ENCODE assay signal across 19 cellular contexts in the genomic region with DNA sequence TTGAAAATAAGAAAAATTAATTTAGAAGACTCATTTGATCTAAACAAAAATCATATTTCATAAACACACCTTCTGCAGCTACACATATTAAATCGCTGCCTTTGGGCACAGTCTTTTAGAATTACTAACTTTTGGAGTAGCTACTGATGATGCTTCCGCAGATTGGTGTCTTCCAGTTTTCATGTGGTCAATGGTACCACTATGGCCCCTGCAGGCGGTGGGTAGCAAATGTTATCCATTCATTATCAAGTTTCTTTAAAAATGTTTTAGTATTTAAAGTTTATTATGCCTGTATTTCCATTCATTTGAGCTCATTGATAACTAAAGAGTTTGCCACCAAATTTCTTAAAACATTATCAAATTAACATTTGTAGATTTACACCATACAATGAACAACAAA.
"Had no signal": no experiment of that assay in that cellular context is flagged by ENCODE, and none has a peak within 500 bp of the region (broad histone marks: within the 10 kb centered on the region; RNA-seq: fewer than 3 reads in every experiment).

No MANE protein-coding gene starts in this region.

- H3K4me3 Mint-ChIP-seq: activated CD4-positive, alpha-beta memory T cell treated with anti-CD3 and anti-CD28 coated beads, Interleukin-2, amount 10 ng/mL, durations not matched to agents 7 days and 5 days; activated CD8-positive, alpha-beta memory T cell treated with anti-CD3 and anti-CD28 coated beads, Interleukin-2, amount 10 ng/mL, durations not matched to agents 7 days and 5 days; activated naive CD4-positive, alpha-beta T cell treated with anti-CD3 and anti-CD28 coated beads for 36 hours; naive thymus-derived CD4-positive, alpha-beta T cell; stimulated activated naive CD8-positive, alpha-beta T cell treated with anti-CD3 and anti-CD28 coated beads, Interleukin-15, Interleukin-2, amounts not matched to agents 100 ng/mL and 50 ng/mL, for 24 hours; T-helper 2 cell treated with Interferon-gamma antibody and Interleukin-4, amounts not matched to agents 5 μg/mL and 100 μg/mL, for 36 hours had no signal

- H3K4me3 ChIP-seq: dorsolateral prefrontal cortex, ovary, right lobe of liver, transverse colon, uterus had no signal

- H3K4me1 ChIP-seq: right lobe of liver, transverse colon, uterus had no signal

- H3K27me3 ChIP-seq: dorsolateral prefrontal cortex, ovary, right lobe of liver, transverse colon, uterus had no signal

- H3K27ac Mint-ChIP-seq: activated CD4-positive, alpha-beta memory T cell treated with anti-CD3 and anti-CD28 coated beads, Interleukin-2, amount 10 ng/mL, durations not matched to agents 7 days and 5 days; activated CD8-positive, alpha-beta memory T cell treated with anti-CD3 and anti-CD28 coated beads, Interleukin-2, amount 10 ng/mL, durations not matched to agents 7 days and 5 days; activated naive CD4-positive, alpha-beta T cell treated with anti-CD3 and anti-CD28 coated beads for 36 hours; naive thymus-derived CD4-positive, alpha-beta T cell; stimulated activated naive CD8-positive, alpha-beta T cell treated with anti-CD3 and anti-CD28 coated beads, Interleukin-15, Interleukin-2, amounts not matched to agents 100 ng/mL and 50 ng/mL, for 24 hours; T-helper 2 cell treated with Interferon-gamma antibody and Interleukin-4, amounts not matched to agents 5 μg/mL and 100 μg/mL, for 36 hours had no signal

- H3K27me3 Mint-ChIP-seq: activated CD4-positive, alpha-beta memory T cell treated with anti-CD3 and anti-CD28 coated beads, Interleukin-2, amount 10 ng/mL, durations not matched to agents 7 days and 5 days; activated CD8-positive, alpha-beta memory T cell treated with anti-CD3 and anti-CD28 coated beads, Interleukin-2, amount 10 ng/mL, durations not matched to agents 7 days and 5 days had no signal

- H3K36me3 Mint-ChIP-seq: activated CD8-positive, alpha-beta memory T cell treated with anti-CD3 and anti-CD28 coated beads, Interleukin-2, amount 10 ng/mL, durations not matched to agents 7 days and 5 days; naive thymus-derived CD4-positive, alpha-beta T cell had no signal

- ATAC-seq: activated CD8-positive, alpha-beta memory T cell treated with anti-CD3 and anti-CD28 coated beads, Interleukin-2, amount 10 ng/mL, durations not matched to agents 7 days and 5 days; left cardiac atrium; naive thymus-derived CD4-positive, alpha-beta T cell; right lobe of liver had no signal

- H3K36me3 ChIP-seq: ovary, right lobe of liver, transverse colon, uterus had no signal

- H3K27ac ChIP-seq: dorsolateral prefrontal cortex, ovary, right lobe of liver, transverse colon, uterus had no signal

- H3K9me3 ChIP-seq: ovary, right lobe of liver, uterus had no signal

- DNase-seq: activated CD4-positive, alpha-beta memory T cell treated with anti-CD3 and anti-CD28 coated beads, Interleukin-2, amount 10 ng/mL, durations not matched to agents 7 days and 5 days; activated CD4-positive, alpha-beta T cell treated with anti-CD3 and anti-CD28 coated beads for 48 hours; activated CD4-positive, CD25-positive, alpha-beta regulatory T cell; activated CD8-positive, alpha-beta memory T cell treated with anti-CD3 and anti-CD28 coated beads, Interleukin-2, amount 10 ng/mL, durations not matched to agents 7 days and 5 days; activated naive CD4-positive, alpha-beta T cell treated with anti-CD3 and anti-CD28 coated beads for 36 hours; dorsolateral prefrontal cortex; erythroblast; left cardiac atrium; mesenchymal stem cell; naive thymus-derived CD4-positive, alpha-beta T cell; ovary; right lobe of liver; small intestine; stimulated activated CD4-positive, alpha-beta T cell treated with anti-CD3 and anti-CD28 coated beads, Interleukin-15, amount 100 ng/mL, for 24 hours; stimulated activated CD4-positive, alpha-beta T cell treated with anti-CD3 and anti-CD28 coated beads, Interleukin-2, amount 100 ng/mL, for 48 hours; transverse colon; uterus had no signal

- H3K4me1 Mint-ChIP-seq: activated CD4-positive, alpha-beta memory T cell treated with anti-CD3 and anti-CD28 coated beads, Interleukin-2, amount 10 ng/mL, durations not matched to agents 7 days and 5 days; activated CD8-positive, alpha-beta memory T cell treated with anti-CD3 and anti-CD28 coated beads, Interleukin-2, amount 10 ng/mL, durations not matched to agents 7 days and 5 days; naive thymus-derived CD4-positive, alpha-beta T cell had no signal
